Comparison of ENCODE assay signal across 21 cellular contexts in genomic region chr20:14470231-14470894, GRCh38.
A peak's percentile ranks its signal among the peaks of the same experiment; 100 is the strongest.
DNase-seq lines count a peak whose midpoint lies in the region; ATAC-seq, FAIRE-seq and TF ChIP-seq lines count a peak whose summit lies in the region.
"Had no signal": no experiment of that assay in that cellular context is flagged by ENCODE, and none has a peak within 500 bp of the region (broad histone marks: within the 10 kb centered on the region; RNA-seq: fewer than 3 reads in every experiment).

No MANE protein-coding gene starts in this region.

- TF ChIP-seq CTCF in kidney (IDR thresholded peaks at IDR 0.05; ENCODE audit: borderline replicate concordance, extremely low read depth, insufficient read depth) (no peak), parathyroid adenoma (IDR thresholded peaks at IDR 0.05) (no peak)

- no peak for ATAC-seq in GM18907 (IDR thresholded peaks at IDR 0.05; ENCODE audit: unreplicated experiment)
- ATAC-seq in activated naive CD4-positive, alpha-beta T cell treated with anti-CD3 and anti-CD28 coated beads, Interleukin-2, amount 50 U/mL, for 72 hours: no peak
- ATAC-seq: gastrocnemius medialis, SK-N-SH treated with all-trans-retinoic acid at 6 μM for 48 hours had no signal

- peak overlapping the region; percentile 65 for H2AFZ ChIP-seq in parathyroid adenoma

- H3K27ac ChIP-seq in kidney (ENCODE audit: low read depth in 2 of 2, low read length in 2 of 2): no peak overlapping the region
- no peak overlapping the region for H3K27ac ChIP-seq in parathyroid adenoma
- H3K27ac ChIP-seq: esophagus muscularis mucosa, gastrocnemius medialis, sigmoid colon, uterus had no signal

- H3K9ac ChIP-seq in kidney (ENCODE audit: low read length in 2 of 2): no peak overlapping the region
- H3K9ac ChIP-seq in parathyroid adenoma: no peak overlapping the region

- intact Hi-C loops in kidney (cut with DNase I): no loop called here

- FAIRE-seq in kidney (lab: Jason Lieb, UNC): no peak
- FAIRE-seq: GM18507, islet of Langerhans had no signal

- no peak overlapping the region for H3K27ac Mint-ChIP-seq in activated naive CD4-positive, alpha-beta T cell treated with anti-CD3 and anti-CD28 coated beads, Interleukin-2, amount 50 U/mL, for 72 hours
- H3K27ac Mint-ChIP-seq: activated naive CD8-positive, alpha-beta T cell treated with anti-CD3 and anti-CD28 coated beads, Interleukin-2, amount 10 ng/mL, durations not matched to agents 7 days and 5 days; activated T-helper 2 cell treated with anti-CD3 and anti-CD28 coated beads, Interferon-gamma antibody, Interleukin-2, Interleukin-4, amounts not matched to agents 10 μg/mL and 5 μg/mL and 100 μg/mL, durations not matched to agents 14 hours and 24 hours and 36 hours had no signal

- peaks cover 22 to 23% of the 10 kb centered on the region in 2 donors for H3K36me3 Mint-ChIP-seq in activated naive CD4-positive, alpha-beta T cell treated with anti-CD3 and anti-CD28 coated beads, Interleukin-2, amount 50 U/mL, for 72 hours
- H3K36me3 Mint-ChIP-seq: activated naive CD8-positive, alpha-beta T cell treated with anti-CD3 and anti-CD28 coated beads, Interleukin-2, amount 10 ng/mL, durations not matched to agents 7 days and 5 days had no signal

- DNase-seq in DMS53 (lab: John Stamatoyannopoulos, UW) (peak; percentile 70), NCI-H446 (lab: John Stamatoyannopoulos, UW) (peak; percentile 15 to 65), kidney (no peak), CD1c-positive myeloid dendritic cell (ENCODE audit: extremely low spot score) (no peak)
- DNase-seq in activated CD8-positive, alpha-beta memory T cell treated with anti-CD3 and anti-CD28 coated beads, Interleukin-2, amount 50 U/mL, for 48 hours: no peak
- DNase-seq in activated naive CD4-positive, alpha-beta T cell treated with anti-CD3 and anti-CD28 coated beads, Interleukin-2, amount 50 U/mL, for 72 hours (ENCODE audit: low spot score in 2 of 2): no peak
- DNase-seq: activated naive CD8-positive, alpha-beta T cell treated with anti-CD3 and anti-CD28 coated beads, Interleukin-2, amount 10 ng/mL, durations not matched to agents 7 days and 5 days; effector memory CD4-positive, alpha-beta T cell; gastrocnemius medialis; GDM1; NCI-H1092; NCI-H510A treated with DMSO at 0.1 percent for 48 hours; sigmoid colon; uterus had no signal

- H3K9me3 Mint-ChIP-seq in activated naive CD4-positive, alpha-beta T cell treated with anti-CD3 and anti-CD28 coated beads, Interleukin-2, amount 50 U/mL, for 72 hours: peaks cover 36 to 37% of the 10 kb centered on the region in 2 donors

- no peaks in the 10 kb centered on the region for H3K79me2 ChIP-seq in parathyroid adenoma

- no peak overlapping the region for H3K4me2 ChIP-seq in parathyroid adenoma (ENCODE audit: low read length)

- H3K9me3 ChIP-seq in kidney (ENCODE audit: control insufficient read depth in 1 of 2, low read length in 2 of 2) (no peaks in the 10 kb centered on the region), parathyroid adenoma (ENCODE audit: control insufficient read depth, low read length) (no peaks in the 10 kb centered on the region)
- H3K9me3 ChIP-seq: esophagus muscularis mucosa, gastrocnemius medialis, sigmoid colon, uterus had no signal

- H3K36me3 ChIP-seq in kidney (ENCODE audit: control insufficient read depth in 1 of 2, insufficient read depth in 2 of 2, low read length in 2 of 2) (no peaks in the 10 kb centered on the region), parathyroid adenoma (ENCODE audit: control insufficient read depth, insufficient read depth, low read length) (no peaks in the 10 kb centered on the region)
- H3K36me3 ChIP-seq: esophagus muscularis mucosa, gastrocnemius medialis, sigmoid colon, uterus had no signal

- peak overlapping the region; percentile 32 to 38 for H3K4me3 ChIP-seq in kidney (ENCODE audit: low read length in 2 of 2)
- H3K4me3 ChIP-seq in parathyroid adenoma (ENCODE audit: low read depth, low read length): no peak overlapping the region
- H3K4me3 ChIP-seq: esophagus muscularis mucosa, gastrocnemius medialis, sigmoid colon, uterus had no signal

- H3K27me3 ChIP-seq in parathyroid adenoma (ENCODE audit: control insufficient read depth, insufficient read depth, low read length): no peaks in the 10 kb centered on the region
- H3K27me3 ChIP-seq: esophagus muscularis mucosa, gastrocnemius medialis, sigmoid colon, uterus had no signal

- H3K4me1 ChIP-seq in kidney (ENCODE audit: control insufficient read depth in 1 of 2, insufficient read depth in 1 of 2, low read depth in 1 of 2, low read length in 2 of 2): no peaks in the 10 kb centered on the region
- H3K4me1 ChIP-seq in parathyroid adenoma: no peaks in the 10 kb centered on the region
- H3K4me1 ChIP-seq: esophagus muscularis mucosa, gastrocnemius medialis, sigmoid colon, uterus had no signal

Comparison
In these comparisons a context has a peak if more than half of its experiments do, and no peak if none do; other contexts are left out.
1. DNase-seq: peak in DMS53 (single experiment) and NCI-H446 (2 of 2); none in kidney (single experiment), activated CD8-positive, alpha-beta memory T cell treated with anti-CD3 and anti-CD28 coated beads, Interleukin-2, amount 50 U/mL, for 48 hours (single experiment), CD1c-positive myeloid dendritic cell (single experiment) and activated naive CD4-positive, alpha-beta T cell treated with anti-CD3 and anti-CD28 coated beads, Interleukin-2, amount 50 U/mL, for 72 hours (0 of 2).